Comparison of ENCODE assay signal across 8 cellular contexts in genomic region chr12:56358836-56359532, GRCh38. TPM values are rescaled to one million over a fixed set of nuclear protein-coding genes. Genes with fewer than 3 reads are reported as not detected.
DNase-seq lines count a peak whose midpoint lies in the region; ATAC-seq and TF ChIP-seq lines count a peak whose summit lies in the region.
"Had no signal": no experiment of that assay in that cellular context is flagged by ENCODE, and none has a peak within 500 bp of the region (broad histone marks: within the 10 kb centered on the region; RNA-seq: fewer than 3 reads in every experiment).

No MANE protein-coding gene starts in this region.

- no peaks in the 10 kb centered on the region for H4K20me1 ChIP-seq in GM23338 (replicated peaks; ENCODE audit: insufficient read depth)

- H3K4me3 Mint-ChIP-seq in GM23338 = peak overlapping the region; percentile 94
- peak overlapping the region; percentile 83 to 99 (median 96) for H3K4me3 Mint-ChIP-seq in naive thymus-derived CD4-positive, alpha-beta T cell

- TF ChIP-seq CTCF in GM23338 (conservative IDR thresholded peaks at IDR 0.05; ENCODE audit: low read depth in 2 of 2) (no peak), RWPE1 (conservative IDR thresholded peaks at IDR 0.05; ENCODE audit: low read depth) (no peak)

- POLR2A ChIA-PET in RWPE1 (lab: Yijun Ruan, JAX; ENCODE audit: low non-redundant PET) = interaction anchor here (0.6 to 1.3 kb wide), 3 partner anchors 38 to 231 kb away, joined by 3 to 5 read pairs (median 4); partner anchors contain the start of genes ESYT1 and TIMELESS
- POLR2A ChIA-PET in naive thymus-derived CD4-positive, alpha-beta T cell (lab: Charles Lee) = interaction anchor here (0.7 to 7.8 kb wide), 19 partner anchors 10 to 404 kb away, joined by 3 to 156 read pairs (median 7); partner anchors contain the start of genes CNPY2, COQ10A, IL23A and PA2G4

- H3K27me3 Mint-ChIP-seq in GM23338 (ENCODE audit: insufficient read depth, low read depth, poor library complexity) = peaks cover 5% of the 10 kb centered on the region
- no peaks in the 10 kb centered on the region for H3K27me3 Mint-ChIP-seq in naive thymus-derived CD4-positive, alpha-beta T cell

- no peaks in the 10 kb centered on the region for H3K9me3 Mint-ChIP-seq in GM23338
- H3K9me3 Mint-ChIP-seq in naive thymus-derived CD4-positive, alpha-beta T cell = no peaks in the 10 kb centered on the region

- intact Hi-C loops in naive thymus-derived CD4-positive, alpha-beta T cell (cut with micrococcal nuclease) = no loop called here

- ATAC-seq in GM23338 (no peak), HG02678 (IDR thresholded peaks at IDR 0.05; ENCODE audit: unreplicated experiment) (no peak), HG02571 (IDR thresholded peaks at IDR 0.05; ENCODE audit: unreplicated experiment) (no peak)
- no peak for ATAC-seq in naive thymus-derived CD4-positive, alpha-beta T cell

- no peaks in the 10 kb centered on the region for H3K9me2 ChIP-seq in GM23338 (ENCODE audit: insufficient read depth)

- peak overlapping the region; percentile 87 for H3K9ac ChIP-seq in endocrine pancreas (ENCODE audit: control insufficient read depth, insufficient read depth, low read length)

- peak overlapping the region; percentile 90 for H3K27ac Mint-ChIP-seq in GM23338
- H3K27ac Mint-ChIP-seq in naive thymus-derived CD4-positive, alpha-beta T cell = peak overlapping the region; percentile 90 to 98 (median 96)

- no peaks in the 10 kb centered on the region for H3K9me3 ChIP-seq in endocrine pancreas (ENCODE audit: control insufficient read depth, low read length)
- H3K9me3 ChIP-seq in naive thymus-derived CD4-positive, alpha-beta T cell (ENCODE audit: control insufficient read depth in 2 of 3, low read length in 3 of 3) = no peaks in the 10 kb centered on the region

- CTCF ChIA-PET in RWPE1 (lab: Yijun Ruan, JAX) = interaction anchor here (0.7 to 1.3 kb wide), 3 partner anchors 105 to 299 kb away, joined by 3 to 5 read pairs (median 4); no protein-coding TSS in a partner anchor
- CTCF ChIA-PET in naive thymus-derived CD4-positive, alpha-beta T cell (lab: Charles Lee) = interaction anchor here (0.7 to 2.3 kb wide), 10 partner anchors 8 to 105 kb away, joined by 4 to 17 read pairs (median 5); partner anchors contain the start of genes CNPY2 and IL23A

- H3K27ac ChIP-seq in GM23338 (ENCODE audit: low read depth) (no peak overlapping the region), RWPE1 (peak overlapping the region; percentile 69)
- peak overlapping the region; percentile 79 for H3K27ac ChIP-seq in naive thymus-derived CD4-positive, alpha-beta T cell (ENCODE audit: low read depth, low read length)

- H3K36me3 ChIP-seq in GM23338 (ENCODE audit: insufficient read depth) (no peaks in the 10 kb centered on the region), endocrine pancreas (ENCODE audit: control insufficient read depth, insufficient read depth, low read length) (peaks cover 3% of the 10 kb centered on the region)
- H3K36me3 ChIP-seq in naive thymus-derived CD4-positive, alpha-beta T cell (ENCODE audit: control insufficient read depth in 2 of 3, insufficient read depth in 3 of 3, low read length in 3 of 3) = peaks cover 14 to 24% (median 16%) of the 10 kb centered on the region in 3 experiments

- H3F3A ChIP-seq in GM23338 (replicated peaks; ENCODE audit: low read depth) = peaks cover 5% of the 10 kb centered on the region; the same call in 1 of the 2 replicates

- H3K79me2 ChIP-seq in GM23338 (replicated peaks; ENCODE audit: insufficient read depth) = peaks cover 14% of the 10 kb centered on the region

- H3K36me3 Mint-ChIP-seq in GM23338 (ENCODE audit: low read depth) = peaks cover 21% of the 10 kb centered on the region
- H3K36me3 Mint-ChIP-seq in naive thymus-derived CD4-positive, alpha-beta T cell = peaks cover 0 to 21% (median 7%) of the 10 kb centered on the region in 5 donors

- no peak overlapping the region for H2AFZ ChIP-seq in GM23338

- H3K4me3 ChIP-seq in GM23338 (peak overlapping the region; percentile 65), endocrine pancreas (ENCODE audit: control insufficient read depth, insufficient read depth, low read length) (peak overlapping the region; percentile 95)
- H3K4me3 ChIP-seq in naive thymus-derived CD4-positive, alpha-beta T cell (ENCODE audit: low read length) = peak overlapping the region; percentile 89

- peak overlapping the region; percentile 78 for H3K4me2 ChIP-seq in GM23338

- H3K4me1 ChIP-seq in GM23338 (ENCODE audit: insufficient read depth) = peaks cover 8% of the 10 kb centered on the region
- no peaks in the 10 kb centered on the region for H3K4me1 ChIP-seq in endocrine pancreas (ENCODE audit: control insufficient read depth, insufficient read depth, low read length)
- H3K4me1 ChIP-seq in naive thymus-derived CD4-positive, alpha-beta T cell (ENCODE audit: control insufficient read depth in 2 of 2, insufficient read depth in 2 of 2, low read length in 2 of 2) = peaks cover 16 to 17% of the 10 kb centered on the region in 2 donors

- DNase-seq in GM23338 (ENCODE audit: low spot score) (no peak), RWPE1 (ENCODE audit: low spot score) (peak; percentile 36)
- no peak for DNase-seq in naive thymus-derived CD4-positive, alpha-beta T cell
- DNase-seq in stimulated activated CD4-positive, alpha-beta T cell treated with anti-CD3 and anti-CD28 coated beads, Interleukin-4, amount 100 ng/mL, for 1 hour = no peak

- no peaks in the 10 kb centered on the region for H3K27me3 ChIP-seq in GM23338 (ENCODE audit: insufficient read depth)
- no peaks in the 10 kb centered on the region for H3K27me3 ChIP-seq in endocrine pancreas (ENCODE audit: control insufficient read depth, insufficient read depth, low read length)
- H3K27me3 ChIP-seq in naive thymus-derived CD4-positive, alpha-beta T cell (ENCODE audit: control insufficient read depth in 2 of 2, insufficient read depth in 2 of 2, low read length in 2 of 2) = no peaks in the 10 kb centered on the region

- peaks cover 11% of the 10 kb centered on the region for H3K4me1 Mint-ChIP-seq in GM23338
- peaks cover 14 to 40% (median 27%) of the 10 kb centered on the region in 7 donors for H3K4me1 Mint-ChIP-seq in naive thymus-derived CD4-positive, alpha-beta T cell

TF ChIP-seq in GM23338, 12 proteins besides CTCF, POLR2A, EP300 and RAD21 (continues in another document):
- TF ChIP-seq EZH2 (IDR thresholded peaks at IDR 0.05; ENCODE audit: low read depth, unreplicated experiment) = no peak

RNA-seq across cellular contexts. Expression of gene STAT2, which starts 0.9 kb away (rescaled TPM):
- total RNA-seq in GM23338 (2014; rRNA removed; shearing (Covaris generic)) = 60.6 and 67.9 TPM in 2 replicates
- polyA plus RNA-seq in GM23338 (2016; fragmentation: Nextera tagmentation; extraction: Ambion mirVana) = 15.6 and 16.7 TPM in 2 replicates
- total RNA-seq in naive thymus-derived CD4-positive, alpha-beta T cell = 100 to 1,000 TPM; 119 to 291 (median 182) TPM
- polyA plus RNA-seq in naive thymus-derived CD4-positive, alpha-beta T cell = 10 to 100 TPM; 64.1 to 80.3 TPM

RNA-seq across cellular contexts. Expression of gene APOF, which starts 3.7 kb away (rescaled TPM):
- not detected in 2 replicates for total RNA-seq in GM23338 (2014; rRNA removed; shearing (Covaris generic))
- polyA plus RNA-seq in GM23338 (2016; fragmentation: Nextera tagmentation; extraction: Ambion mirVana) = not detected in 2 replicates
- not detected for total RNA-seq in naive thymus-derived CD4-positive, alpha-beta T cell
- under 1 TPM in 1 of 2 donors, not detected in 1; 0.12 TPM for polyA plus RNA-seq in naive thymus-derived CD4-positive, alpha-beta T cell
- total RNA-seq: glomerular endothelial cell had no signal

RNA-seq across cellular contexts. Expression of gene IL23A, which starts 20.3 kb away (rescaled TPM):
- total RNA-seq in GM23338 (2014; rRNA removed; shearing (Covaris generic)) = 2.5 and 3.2 TPM in 2 replicates
- 8.0 and 9.3 TPM in 2 replicates for polyA plus RNA-seq in GM23338 (2016; fragmentation: Nextera tagmentation; extraction: Ambion mirVana)
- 10 to 100 TPM; 14.4 to 42.0 (median 20.1) TPM for total RNA-seq in naive thymus-derived CD4-positive, alpha-beta T cell
- 10 to 100 TPM; 14.8 to 25.2 TPM for polyA plus RNA-seq in naive thymus-derived CD4-positive, alpha-beta T cell
- total RNA-seq: glomerular endothelial cell had no signal

RNA-seq across cellular contexts. Expression of gene PAN2, which starts 25.2 kb away (rescaled TPM):
- total RNA-seq in GM23338 (2014; rRNA removed; shearing (Covaris generic)) = 27.2 and 35.7 TPM in 2 replicates
- 9.1 and 11.5 TPM in 2 replicates for polyA plus RNA-seq in GM23338 (2016; fragmentation: Nextera tagmentation; extraction: Ambion mirVana)
- total RNA-seq in naive thymus-derived CD4-positive, alpha-beta T cell = 100 to 1,000 TPM in 4 of 5 experiments, 10 to 100 TPM in 1; 65.8 to 279 (median 144) TPM
- polyA plus RNA-seq in naive thymus-derived CD4-positive, alpha-beta T cell = 10 to 100 TPM; 11.4 to 13.9 TPM

RNA-seq across cellular contexts. Expression of gene CNPY2, which starts 43.2 kb away (rescaled TPM):
- total RNA-seq in GM23338 (2014; rRNA removed; shearing (Covaris generic)) = 107 and 119 TPM in 2 replicates
- polyA plus RNA-seq in GM23338 (2016; fragmentation: Nextera tagmentation; extraction: Ambion mirVana) = 316 and 317 TPM in 2 replicates
- 100 to 1,000 TPM in 1 of 5 experiments, 10 to 100 TPM in 4; 48.4 to 134 (median 87.6) TPM for total RNA-seq in naive thymus-derived CD4-positive, alpha-beta T cell
- polyA plus RNA-seq in naive thymus-derived CD4-positive, alpha-beta T cell = 100 to 1,000 TPM; 183 to 184 TPM
